ENCODE assay signal across 36 cellular contexts in the genomic region with DNA sequence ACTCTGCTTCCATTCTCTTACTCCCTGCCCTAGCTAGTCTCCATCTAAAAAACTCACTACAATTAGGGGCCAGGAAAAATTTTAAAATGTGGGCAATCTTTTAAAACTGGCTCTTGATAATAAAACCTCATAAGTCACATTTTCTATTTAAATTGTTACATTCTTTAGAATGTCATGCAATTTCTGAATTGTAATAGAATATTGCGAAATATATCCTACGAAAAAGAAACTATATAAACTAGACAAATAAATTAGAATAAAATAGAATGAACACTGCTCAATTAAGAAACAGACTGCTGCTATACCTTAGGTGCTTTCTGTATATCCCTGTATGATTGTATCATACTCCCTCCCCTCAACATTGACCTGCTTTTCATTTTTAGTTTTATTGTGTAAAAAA.
"Had no signal": no experiment of that assay in that cellular context is flagged by ENCODE, and none has a peak within 500 bp of the region (broad histone marks: within the 10 kb centered on the region; RNA-seq: fewer than 3 reads in every experiment).

No MANE protein-coding gene starts in this region.

- H3K4me3 ChIP-seq: MG63 had no signal

- H3K9me3 ChIP-seq: MG63 had no signal

- DNase-seq: Karpas-422, Kasumi-1, MG63, MM.1S, MV-4-11, NCI-H1048, NCI-H1092, NCI-H1092 treated with DMSO at 0.1 percent for 48 hours, NCI-H1105, NCI-H1105 treated with DMSO at 0.1 percent for 48 hours, NCI-H1417, NCI-H1417 treated with DMSO at 0.1 percent for 48 hours, NCI-H1436, NCI-H1436 treated with DMSO at 0.1 percent for 48 hours, NCI-H146, NCI-H1694, NCI-H1694 treated with DMSO at 0.1 percent for 48 hours, NCI-H187, NCI-H187 treated with DMSO at 0.1 percent for 48 hours, NCI-H1930, NCI-H2029, NCI-H2029 treated with DMSO at 0.1 percent for 48 hours, NCI-H2081, NCI-H2081 treated with DMSO at 0.1 percent for 48 hours, NCI-H2107, NCI-H2171, NCI-H2171 treated with DMSO at 0.1 percent for 48 hours, NCI-H2227 treated with DMSO at 0.1 percent for 48 hours, NCI-H226, NCI-H345, NCI-H446, NCI-H446 treated with DMSO at 0.1 percent for 48 hours, NCI-H510A, NCI-H510A treated with DMSO at 0.1 percent for 48 hours, NCI-H524, NCI-H524 treated with DMSO at 0.1 percent for 48 hours had no signal

- H3K27me3 ChIP-seq: MG63 had no signal

- H3K36me3 ChIP-seq: MG63 had no signal
